18 cellular contexts compared by ENCODE assay signal in the genomic region with DNA sequence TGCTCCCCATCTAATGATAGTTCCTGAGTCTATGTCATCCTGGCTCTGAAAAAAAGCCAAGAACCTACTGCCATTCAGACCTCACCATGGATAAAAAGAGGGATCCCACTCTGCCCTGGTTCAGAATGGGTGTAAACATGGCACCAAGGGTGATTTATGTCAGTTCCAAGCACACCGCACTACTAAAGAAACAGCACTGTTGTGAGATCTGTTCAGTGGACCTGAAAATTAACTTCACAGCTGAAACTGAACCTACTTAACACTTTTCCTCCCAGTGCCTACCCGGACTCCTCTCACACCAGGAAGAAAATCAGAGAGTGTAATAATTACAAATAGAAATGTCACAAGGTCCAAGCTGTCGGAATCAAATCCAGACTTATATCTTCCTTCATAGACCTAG.
DNase-seq lines count a peak whose midpoint lies in the region; ATAC-seq, FAIRE-seq and TF ChIP-seq lines count a peak whose summit lies in the region.
"Had no signal": no experiment of that assay in that cellular context is flagged by ENCODE, and none has a peak within 500 bp of the region (broad histone marks: within the 10 kb centered on the region; RNA-seq: fewer than 3 reads in every experiment).

No MANE protein-coding gene starts in this region.

- no peak overlapping the region for H3K4me3 ChIP-seq in pancreas
- H3K4me3 ChIP-seq: A549 had no signal

- no peak overlapping the region for H3K4me3 Mint-ChIP-seq in activated naive CD8-positive, alpha-beta T cell treated with anti-CD3 and anti-CD28 coated beads, Interleukin-2, amount 50 U/mL, for 24 hours
- no peak overlapping the region for H3K4me3 Mint-ChIP-seq in activated naive CD8-positive, alpha-beta T cell treated with anti-CD3 and anti-CD28 coated beads for 36 hours
- no peak overlapping the region for H3K4me3 Mint-ChIP-seq in activated T-helper 2 cell treated with anti-CD3 and anti-CD28 coated beads, Interferon-gamma antibody, Interleukin-2, Interleukin-4, amounts not matched to agents 10 μg/mL and 5 μg/mL and 100 μg/mL, durations not matched to agents 14 hours and 24 hours and 36 hours (ENCODE audit: low read depth)
- H3K4me3 Mint-ChIP-seq in activated CD8-positive, alpha-beta T cell treated with anti-CD3 and anti-CD28 coated beads, Interleukin-2, amount 10 ng/mL, durations not matched to agents 7 days and 5 days, result no peak overlapping the region
- H3K4me3 Mint-ChIP-seq: CD14-positive monocyte, H9 had no signal

- FAIRE-seq in pancreas (lab: Jason Lieb, UNC), result no peak
- FAIRE-seq: A549, H1 had no signal

- intact Hi-C loops in activated T-helper 2 cell treated with anti-CD3 and anti-CD28 coated beads, Interferon-gamma antibody, Interleukin-2, Interleukin-4, amounts not matched to agents 10 μg/mL and 5 μg/mL and 100 μg/mL, durations not matched to agents 14 hours and 24 hours and 36 hours (cut with micrococcal nuclease), result no loop called here
- intact Hi-C loops in pancreas (cut with DNase I), result no loop called here

- CTCF ChIA-PET in activated CD8-positive, alpha-beta T cell treated with anti-CD3 and anti-CD28 coated beads, Interleukin-2, amount 10 ng/mL, durations not matched to agents 7 days and 5 days (lab: Charles Lee), result no interaction called here

- no peaks in the 10 kb centered on the region for H3K27me3 ChIP-seq in pancreas

- H3K27ac ChIP-seq in pancreas, result no peak overlapping the region
- H3K27ac ChIP-seq: 22Rv1, A549 had no signal

- TF ChIP-seq CTCF in pancreas (IDR thresholded peaks at IDR 0.05), result no peak

- H3K4me1 ChIP-seq in pancreas, result no peaks in the 10 kb centered on the region
- H3K4me1 ChIP-seq: A549 had no signal

- H3K27me3 Mint-ChIP-seq in activated naive CD8-positive, alpha-beta T cell treated with anti-CD3 and anti-CD28 coated beads, Interleukin-2, amount 50 U/mL, for 24 hours, result no peaks in the 10 kb centered on the region
- H3K27me3 Mint-ChIP-seq in activated naive CD8-positive, alpha-beta T cell treated with anti-CD3 and anti-CD28 coated beads for 36 hours, result no peaks in the 10 kb centered on the region
- no peaks in the 10 kb centered on the region for H3K27me3 Mint-ChIP-seq in activated T-helper 2 cell treated with anti-CD3 and anti-CD28 coated beads, Interferon-gamma antibody, Interleukin-2, Interleukin-4, amounts not matched to agents 10 μg/mL and 5 μg/mL and 100 μg/mL, durations not matched to agents 14 hours and 24 hours and 36 hours (ENCODE audit: low read depth)
- H3K27me3 Mint-ChIP-seq in activated CD8-positive, alpha-beta T cell treated with anti-CD3 and anti-CD28 coated beads, Interleukin-2, amount 10 ng/mL, durations not matched to agents 7 days and 5 days (ENCODE audit: low read depth), result no peaks in the 10 kb centered on the region

- H3K9me3 ChIP-seq in pancreas, result no peaks in the 10 kb centered on the region
- H3K9me3 ChIP-seq: A549 had no signal

- no peak for DNase-seq in activated naive CD8-positive, alpha-beta T cell treated with anti-CD3 and anti-CD28 coated beads, Interleukin-2, amount 50 U/mL, for 24 hours
- DNase-seq in activated naive CD8-positive, alpha-beta T cell treated with anti-CD3 and anti-CD28 coated beads for 36 hours, result no peak
- no peak for DNase-seq in activated T-helper 2 cell treated with anti-CD3 and anti-CD28 coated beads, Interferon-gamma antibody, Interleukin-2, Interleukin-4, amounts not matched to agents 10 μg/mL and 5 μg/mL and 100 μg/mL, durations not matched to agents 14 hours and 24 hours and 36 hours (ENCODE audit: low spot score)
- DNase-seq in left kidney (ENCODE audit: low read depth, low spot score), result peak; percentile 90
- peak; percentile 78 for DNase-seq in renal cortical epithelial cell (ENCODE audit: low read depth)
- no peak for DNase-seq in HPDE6-E6E7 (ENCODE audit: extremely low spot score)
- no peak for DNase-seq in pancreas
- DNase-seq in activated CD8-positive, alpha-beta T cell treated with anti-CD3 and anti-CD28 coated beads, Interleukin-2, amount 10 ng/mL, durations not matched to agents 7 days and 5 days, result no peak
- DNase-seq: AML-193; CD4-positive, alpha-beta memory T cell; DMS79 treated with DMSO at 0.1 percent for 48 hours; GF-D8; H9; IMR-90 had no signal

- peak overlapping the region; percentile 79 for H3K27ac Mint-ChIP-seq in activated naive CD8-positive, alpha-beta T cell treated with anti-CD3 and anti-CD28 coated beads, Interleukin-2, amount 50 U/mL, for 24 hours
- no peak overlapping the region for H3K27ac Mint-ChIP-seq in activated naive CD8-positive, alpha-beta T cell treated with anti-CD3 and anti-CD28 coated beads for 36 hours
- peak overlapping the region; percentile 75 for H3K27ac Mint-ChIP-seq in activated T-helper 2 cell treated with anti-CD3 and anti-CD28 coated beads, Interferon-gamma antibody, Interleukin-2, Interleukin-4, amounts not matched to agents 10 μg/mL and 5 μg/mL and 100 μg/mL, durations not matched to agents 14 hours and 24 hours and 36 hours
- no peak overlapping the region for H3K27ac Mint-ChIP-seq in activated CD8-positive, alpha-beta T cell treated with anti-CD3 and anti-CD28 coated beads, Interleukin-2, amount 10 ng/mL, durations not matched to agents 7 days and 5 days
- H3K27ac Mint-ChIP-seq: CD14-positive monocyte; CD4-positive, alpha-beta memory T cell; H9 had no signal

- WGBS in pancreas, 2 donors, result 76 to 80% methylated on average over 3 of the region's 3 CpGs

- peaks cover 21% of the 10 kb centered on the region for H3K4me1 Mint-ChIP-seq in activated naive CD8-positive, alpha-beta T cell treated with anti-CD3 and anti-CD28 coated beads, Interleukin-2, amount 50 U/mL, for 24 hours
- H3K4me1 Mint-ChIP-seq in activated naive CD8-positive, alpha-beta T cell treated with anti-CD3 and anti-CD28 coated beads for 36 hours, result peaks cover 9% of the 10 kb centered on the region
- H3K4me1 Mint-ChIP-seq in activated T-helper 2 cell treated with anti-CD3 and anti-CD28 coated beads, Interferon-gamma antibody, Interleukin-2, Interleukin-4, amounts not matched to agents 10 μg/mL and 5 μg/mL and 100 μg/mL, durations not matched to agents 14 hours and 24 hours and 36 hours (ENCODE audit: low read depth), result peaks cover 18% of the 10 kb centered on the region
- peaks cover 2% of the 10 kb centered on the region for H3K4me1 Mint-ChIP-seq in activated CD8-positive, alpha-beta T cell treated with anti-CD3 and anti-CD28 coated beads, Interleukin-2, amount 10 ng/mL, durations not matched to agents 7 days and 5 days (ENCODE audit: low read depth)
- H3K4me1 Mint-ChIP-seq: H9 had no signal

- POLR2A ChIA-PET in activated CD8-positive, alpha-beta T cell treated with anti-CD3 and anti-CD28 coated beads, Interleukin-2, amount 10 ng/mL, durations not matched to agents 7 days and 5 days (lab: Charles Lee), result no interaction called here

- H3K36me3 Mint-ChIP-seq in activated naive CD8-positive, alpha-beta T cell treated with anti-CD3 and anti-CD28 coated beads, Interleukin-2, amount 50 U/mL, for 24 hours (ENCODE audit: low read depth), result no peaks in the 10 kb centered on the region
- no peaks in the 10 kb centered on the region for H3K36me3 Mint-ChIP-seq in activated naive CD8-positive, alpha-beta T cell treated with anti-CD3 and anti-CD28 coated beads for 36 hours
- H3K36me3 Mint-ChIP-seq in activated T-helper 2 cell treated with anti-CD3 and anti-CD28 coated beads, Interferon-gamma antibody, Interleukin-2, Interleukin-4, amounts not matched to agents 10 μg/mL and 5 μg/mL and 100 μg/mL, durations not matched to agents 14 hours and 24 hours and 36 hours (ENCODE audit: low read depth), result no peaks in the 10 kb centered on the region
- no peaks in the 10 kb centered on the region for H3K36me3 Mint-ChIP-seq in activated CD8-positive, alpha-beta T cell treated with anti-CD3 and anti-CD28 coated beads, Interleukin-2, amount 10 ng/mL, durations not matched to agents 7 days and 5 days (ENCODE audit: low read depth)
- H3K36me3 Mint-ChIP-seq: CD14-positive monocyte; CD4-positive, alpha-beta memory T cell had no signal

- H3K9me3 Mint-ChIP-seq in activated naive CD8-positive, alpha-beta T cell treated with anti-CD3 and anti-CD28 coated beads, Interleukin-2, amount 50 U/mL, for 24 hours, result peaks cover 3% of the 10 kb centered on the region
- H3K9me3 Mint-ChIP-seq in activated naive CD8-positive, alpha-beta T cell treated with anti-CD3 and anti-CD28 coated beads for 36 hours, result peaks cover 1% of the 10 kb centered on the region
- H3K9me3 Mint-ChIP-seq in activated T-helper 2 cell treated with anti-CD3 and anti-CD28 coated beads, Interferon-gamma antibody, Interleukin-2, Interleukin-4, amounts not matched to agents 10 μg/mL and 5 μg/mL and 100 μg/mL, durations not matched to agents 14 hours and 24 hours and 36 hours, result peaks cover 3% of the 10 kb centered on the region
- no peaks in the 10 kb centered on the region for H3K9me3 Mint-ChIP-seq in activated CD8-positive, alpha-beta T cell treated with anti-CD3 and anti-CD28 coated beads, Interleukin-2, amount 10 ng/mL, durations not matched to agents 7 days and 5 days (ENCODE audit: insufficient read depth)
- H3K9me3 Mint-ChIP-seq: CD4-positive, alpha-beta memory T cell; H9 had no signal

- no peaks in the 10 kb centered on the region for H3K36me3 ChIP-seq in pancreas

- no peak for ATAC-seq in activated naive CD8-positive, alpha-beta T cell treated with anti-CD3 and anti-CD28 coated beads, Interleukin-2, amount 50 U/mL, for 24 hours
- ATAC-seq in pancreas, result no peak
- ATAC-seq in activated CD8-positive, alpha-beta T cell treated with anti-CD3 and anti-CD28 coated beads, Interleukin-2, amount 10 ng/mL, durations not matched to agents 7 days and 5 days, result no peak
- ATAC-seq: A549 had no signal

Comparison
In these comparisons a context has a peak if more than half of its experiments do, and no peak if none do; other contexts are left out.
1. H3K27ac Mint-ChIP-seq: peak in activated naive CD8-positive, alpha-beta T cell treated with anti-CD3 and anti-CD28 coated beads, Interleukin-2, amount 50 U/mL, for 24 hours (single experiment) and activated T-helper 2 cell treated with anti-CD3 and anti-CD28 coated beads, Interferon-gamma antibody, Interleukin-2, Interleukin-4, amounts not matched to agents 10 μg/mL and 5 μg/mL and 100 μg/mL, durations not matched to agents 14 hours and 24 hours and 36 hours (single experiment); none in activated naive CD8-positive, alpha-beta T cell treated with anti-CD3 and anti-CD28 coated beads for 36 hours (single experiment) and activated CD8-positive, alpha-beta T cell treated with anti-CD3 and anti-CD28 coated beads, Interleukin-2, amount 10 ng/mL, durations not matched to agents 7 days and 5 days (single experiment).
2. DNase-seq: peak in left kidney (single experiment) and renal cortical epithelial cell (single experiment); none in activated naive CD8-positive, alpha-beta T cell treated with anti-CD3 and anti-CD28 coated beads, Interleukin-2, amount 50 U/mL, for 24 hours (single experiment), activated naive CD8-positive, alpha-beta T cell treated with anti-CD3 and anti-CD28 coated beads for 36 hours (single experiment), activated T-helper 2 cell treated with anti-CD3 and anti-CD28 coated beads, Interferon-gamma antibody, Interleukin-2, Interleukin-4, amounts not matched to agents 10 μg/mL and 5 μg/mL and 100 μg/mL, durations not matched to agents 14 hours and 24 hours and 36 hours (single experiment), HPDE6-E6E7 (single experiment), pancreas (0 of 6) and activated CD8-positive, alpha-beta T cell treated with anti-CD3 and anti-CD28 coated beads, Interleukin-2, amount 10 ng/mL, durations not matched to agents 7 days and 5 days (single experiment).